Comparison of ENCODE assay signal across 8 cellular contexts in genomic region chr16:84665359-84665758, GRCh38.
"Had no signal": no experiment of that assay in that cellular context is flagged by ENCODE, and none has a peak within 500 bp of the region (broad histone marks: within the 10 kb centered on the region; RNA-seq: fewer than 3 reads in every experiment).

No MANE protein-coding gene starts in this region.

- H2AFZ ChIP-seq: GM23338 had no signal

- DNase-seq: H9, HCEC 1CT, HFFc6, IMR-90, KG1 had no signal

- H3K27ac ChIP-seq: HL-60 had no signal

- H3K27ac Mint-ChIP-seq: H9, HFFc6 had no signal

- H3K4me3 ChIP-seq: GM23338, K562 had no signal

- H3K4me2 ChIP-seq: GM23338 had no signal

- H3K9me3 Mint-ChIP-seq: GM23338, H9, HFFc6 had no signal

- H3K4me3 Mint-ChIP-seq: GM23338, H9, HFFc6 had no signal

- ATAC-seq: GM23338, K562 had no signal
